ENCODE assay signal across 28 cellular contexts in the genomic region with DNA sequence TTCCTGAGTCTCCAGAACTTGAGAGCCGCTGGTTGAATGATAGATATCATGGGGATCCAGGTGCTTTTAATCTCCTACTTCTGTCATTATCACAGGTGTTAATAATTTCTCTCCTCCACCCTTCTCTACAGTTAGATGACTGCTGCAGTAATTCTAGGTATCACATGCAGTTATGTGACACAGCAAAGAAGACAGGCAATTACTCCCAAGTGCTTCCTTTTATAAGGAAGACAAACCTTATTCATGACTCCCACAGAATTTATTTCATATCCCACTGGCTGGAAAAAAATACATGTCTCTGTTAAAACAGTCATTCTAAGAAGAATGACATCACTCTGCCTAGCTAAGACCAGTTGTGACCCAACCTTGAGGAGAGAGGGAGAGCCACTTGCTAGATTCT.
"Had no signal": no experiment of that assay in that cellular context is flagged by ENCODE, and none has a peak within 500 bp of the region (broad histone marks: within the 10 kb centered on the region; RNA-seq: fewer than 3 reads in every experiment).

No MANE protein-coding gene starts in this region.

- DNase-seq: activated CD4-positive, alpha-beta memory T cell treated with anti-CD3 and anti-CD28 coated beads, Interleukin-2, amount 10 ng/mL, durations not matched to agents 7 days and 5 days; activated CD4-positive, alpha-beta T cell treated with anti-CD3 and anti-CD28 coated beads for 1 hour; activated CD4-positive, alpha-beta T cell treated with anti-CD3 and anti-CD28 coated beads for 48 hours; activated CD4-positive, CD25-positive, alpha-beta regulatory T cell; activated CD8-positive, alpha-beta memory T cell treated with anti-CD3 and anti-CD28 coated beads for 24 hours; activated CD8-positive, alpha-beta memory T cell treated with anti-CD3 and anti-CD28 coated beads, Interleukin-2, amount 10 ng/mL, durations not matched to agents 7 days and 5 days; activated CD8-positive, alpha-beta memory T cell treated with anti-CD3 and anti-CD28 coated beads, Interleukin-2, amount 50 U/mL, for 48 hours; activated effector memory CD4-positive, alpha-beta T cell treated with Interleukin-2 at 50 U/mL for 16 hours; activated naive CD4-positive, alpha-beta T cell treated with anti-CD3 and anti-CD28 coated beads, Interleukin-2, amount 10 ng/mL, durations not matched to agents 7 days and 5 days; activated naive CD8-positive, alpha-beta T cell treated with anti-CD3 and anti-CD28 coated beads, Interleukin-2, amount 50 U/mL, for 24 hours; activated T-cell treated with anti-CD3 and anti-CD28 coated beads, Interleukin-2, amount 50 U/mL, for 48 hours; anterior cingulate cortex; cerebellar nuclear complex; Karpas-422; NCI-H1436 treated with DMSO at 0.1 percent for 48 hours; NCI-H187 treated with DMSO at 0.1 percent for 48 hours; NCI-H2107; NCI-H345; NCI-H524 treated with DMSO at 0.1 percent for 48 hours; NCI-H82; NK-92 treated with Interleukin-12 subunit alpha and Interleukin-12 subunit beta, amount 100 ng/mL, for 24 hours; PC-3; SIG-M5; T-cell; T-helper 17 cell had no signal

- H3K27ac ChIP-seq: RWPE1, VCaP had no signal

- H3K4me3 ChIP-seq: K562 had no signal
